Comparison of ENCODE assay signal across 8 cellular contexts in genomic region chr3:183385698-183386590, GRCh38. TPM values are rescaled to one million over a fixed set of nuclear protein-coding genes. Genes with fewer than 3 reads are reported as not detected.
DNase-seq lines count a peak whose midpoint lies in the region; ATAC-seq and TF ChIP-seq lines count a peak whose summit lies in the region.

No MANE protein-coding gene starts in this region.

- intact Hi-C loops in sigmoid colon (cut with DNase I): loop anchor here (1.0 to 2.0 kb wide), 2 partner anchors 201 to 264 kb away; no protein-coding TSS in a partner anchor

- peaks cover 0 to 3% (median 0%) of the 10 kb centered on the region in 4 donors for H3K4me1 ChIP-seq in sigmoid colon

- H3K4me3 Mint-ChIP-seq in T-cell: no peak overlapping the region

- peak; percentile 28 to 79 (median 61) for TF ChIP-seq CTCF in sigmoid colon (IDR thresholded peaks at IDR 0.05)

- H3K27me3 Mint-ChIP-seq in T-cell: peaks cover 0 to 2% of the 10 kb centered on the region in 2 donors

- no peaks in the 10 kb centered on the region for H3K9me3 ChIP-seq in sigmoid colon

- peaks cover 0 to 2% (median 2%) of the 10 kb centered on the region in 3 donors for H3K4me1 Mint-ChIP-seq in T-cell

- no peak overlapping the region for H3K4me3 ChIP-seq in sigmoid colon

- H3K27ac Mint-ChIP-seq in T-cell: no peak overlapping the region

- no peaks in the 10 kb centered on the region for H3K36me3 Mint-ChIP-seq in T-cell

- ATAC-seq in T-cell (replicated peaks in 1 of 4) (peak; percentile 69 to 78 (median 76)), HG02970 (IDR thresholded peaks at IDR 0.05; ENCODE audit: low FRiP score, unreplicated experiment) (no peak)

- H3K27ac ChIP-seq in sigmoid colon: no peak overlapping the region

- no peak for TF ChIP-seq EP300 in sigmoid colon (IDR thresholded peaks at IDR 0.05)

- CTCF ChIA-PET in T-cell (lab: Charles Lee): interaction anchor here (0.7 to 5.1 kb wide), 11 partner anchors 100 to 1568 kb away, joined by 3 to 66 read pairs (median 3); no protein-coding TSS in a partner anchor

- peak; percentile 62 for DNase-seq in DMS114 treated with DMSO at 0.1 percent for 48 hours (lab: John Stamatoyannopoulos, UW; ENCODE audit: unreplicated experiment)
- peak; percentile 70 for DNase-seq in H4 (ENCODE audit: low spot score)
- peak; percentile 83 for DNase-seq in NCI-H1105 treated with DMSO at 0.1 percent for 48 hours (lab: John Stamatoyannopoulos, UW)
- peak in 32 of 34 experiments; percentile 14 to 62 (median 42) for DNase-seq in T-cell
- DNase-seq in astrocyte of the hippocampus (ENCODE audit: low read depth, low spot score): peak; percentile 86
- DNase-seq in hippocampal formation (lab: John Stamatoyannopoulos, UW): peak; percentile 21 to 71
- DNase-seq in sigmoid colon: no peak

- no peaks in the 10 kb centered on the region for H3K27me3 ChIP-seq in sigmoid colon

- TF ChIP-seq POLR2A in sigmoid colon (IDR thresholded peaks at IDR 0.05): no peak

- WGBS in sigmoid colon, 2 donors: 61 to 66% methylated on average over 11 of the region's 11 CpGs

- POLR2A ChIA-PET in T-cell (lab: Charles Lee): interaction anchor here (0.5 to 1.2 kb wide), 4 partner anchors 201 to 409 kb away, joined by 3 read pairs; no protein-coding TSS in a partner anchor

- no peaks in the 10 kb centered on the region for H3K9me3 Mint-ChIP-seq in T-cell

- no peaks in the 10 kb centered on the region for H3K36me3 ChIP-seq in sigmoid colon

RNA-seq across cellular contexts. Expression of gene MCF2L2, which starts 42.5 kb away (rescaled TPM):
- total RNA-seq in H4 (2014; rRNA removed; shearing (Covaris generic)): 0.62 and 0.64 TPM in 2 replicates
- total RNA-seq in T-cell: 1 to 10 TPM; 4.8 to 8.1 (median 5.9) TPM
- 1 to 10 TPM in 3 of 4 donors, under 1 TPM in 1; 0.99 to 5.0 (median 4.4) TPM for total RNA-seq in sigmoid colon
- polyA plus RNA-seq in sigmoid colon: 1 to 10 TPM in 2 of 3 donors, not detected in 1; 2.4 to 3.9 TPM
